Comparison of ENCODE assay signal across 18 cellular contexts in the genomic region with DNA sequence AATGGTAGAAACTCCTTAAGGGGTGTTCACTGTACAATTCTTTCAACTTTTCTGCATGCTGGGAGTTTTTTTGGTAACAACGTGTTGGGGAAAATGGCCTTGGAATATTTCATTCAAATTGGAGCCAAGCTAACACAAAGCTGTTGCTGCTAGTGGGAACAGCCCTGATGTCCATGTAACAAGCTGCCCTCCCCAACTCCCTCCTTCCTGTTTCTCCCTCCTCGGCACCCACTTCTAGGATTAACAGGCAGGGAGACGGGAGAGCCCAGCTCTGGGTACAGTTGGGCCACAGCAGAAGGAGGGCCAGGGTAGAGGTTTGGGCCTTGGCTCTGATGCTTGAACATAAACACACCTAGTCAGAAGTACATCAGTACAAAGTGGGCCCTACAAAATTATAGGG. TPM values are rescaled to one million over a fixed set of nuclear protein-coding genes. Genes with fewer than 3 reads are reported as not detected.
A peak's percentile ranks its signal among the peaks of the same experiment; 100 is the strongest.
DNase-seq lines count a peak whose midpoint lies in the region; ATAC-seq and TF ChIP-seq lines count a peak whose summit lies in the region.
"Had no signal": no experiment of that assay in that cellular context is flagged by ENCODE, and none has a peak within 500 bp of the region (broad histone marks: within the 10 kb centered on the region; RNA-seq: fewer than 3 reads in every experiment).

No MANE protein-coding gene starts in this region.

- H3K18ac ChIP-seq in IMR-90 (ENCODE audit: low read depth, low read length), result peak overlapping the region; percentile 52; the same call in 1 of the 2 replicates

- no peak overlapping the region for H3K14ac ChIP-seq in IMR-90 (replicated peaks; ENCODE audit: low read depth, low read length)

- no peak overlapping the region for H4K8ac ChIP-seq in IMR-90 (ENCODE audit: low read depth in 2 of 2, low read length in 2 of 2)

- DNase-seq in activated naive CD8-positive, alpha-beta T cell treated with anti-CD3 and anti-CD28 coated beads, Interleukin-2, amount 50 U/mL, for 24 hours, result no peak
- DNase-seq in IMR-90, result no peak
- no peak for DNase-seq in stimulated activated naive B cell treated with anti-CD40 and anti-IgM and Interleukin-4, amounts not matched to agents 10 μg/mL and 1 μg/mL and 100 μg/mL, for 72 hours
- DNase-seq in activated CD4-positive, alpha-beta memory T cell treated with anti-CD3 and anti-CD28 coated beads for 36 hours, result no peak
- no peak for DNase-seq in GM19238 (ENCODE audit: insufficient read length, low spot score)
- DNase-seq: 8988T, C1 segment of cervical spinal cord, EL, GF-D8, NCI-H1694 treated with DMSO at 0.1 percent for 48 hours, NCI-H2081 treated with DMSO at 0.1 percent for 48 hours, NCI-H2171 treated with DMSO at 0.1 percent for 48 hours, NCI-H526, OCI-M1 had no signal

- peak overlapping the region; percentile 61 for H4K5ac ChIP-seq in IMR-90 (ENCODE audit: low read depth, low read length)

- ATAC-seq in activated naive CD8-positive, alpha-beta T cell treated with anti-CD3 and anti-CD28 coated beads, Interleukin-2, amount 50 U/mL, for 24 hours, result no peak
- ATAC-seq in IMR-90 (ENCODE audit: low read depth), result no peak
- ATAC-seq in stimulated activated naive B cell treated with anti-CD40 and anti-IgM and Interleukin-4, amounts not matched to agents 10 μg/mL and 1 μg/mL and 100 μg/mL, for 72 hours (replicated peaks), result no peak
- ATAC-seq in HG03175 (IDR thresholded peaks at IDR 0.05; ENCODE audit: unreplicated experiment), result no peak

- peaks cover 7% of the 10 kb centered on the region for H3K4me1 Mint-ChIP-seq in activated naive CD8-positive, alpha-beta T cell (ENCODE audit: low read depth)
- H3K4me1 Mint-ChIP-seq in activated naive CD8-positive, alpha-beta T cell treated with anti-CD3 and anti-CD28 coated beads, Interleukin-2, amount 50 U/mL, for 24 hours, result peaks cover 7% of the 10 kb centered on the region
- peaks cover 52% of the 10 kb centered on the region for H3K4me1 Mint-ChIP-seq in dendritic cell treated with granulocyte-macrophage colony-stimulating factor and Interleukin-4, amounts not matched to agents 40 ng/mL and 50 ng/mL, for 4 days (ENCODE audit: low read depth)
- peaks cover 24 to 43% of the 10 kb centered on the region in 2 donors for H3K4me1 Mint-ChIP-seq in stimulated activated naive B cell treated with anti-CD40 and anti-IgM and Interleukin-4, amounts not matched to agents 10 μg/mL and 1 μg/mL and 100 μg/mL, for 72 hours
- no peaks in the 10 kb centered on the region for H3K4me1 Mint-ChIP-seq in activated CD4-positive, alpha-beta memory T cell treated with anti-CD3 and anti-CD28 coated beads for 36 hours (ENCODE audit: low read depth)

- H3K9ac ChIP-seq in IMR-90 (ENCODE audit: low read depth, low read length), result no peak overlapping the region

- no peak overlapping the region for H4K91ac ChIP-seq in IMR-90 (ENCODE audit: insufficient read depth, low read depth, low read length)

- no CpG with 5 or more reads among the region's 3 CpGs for WGBS in IMR-90 (ENCODE audit: extremely low coverage in 2 of 2, insufficient read length in 1 of 2), 2 experiments

- H3K4ac ChIP-seq in IMR-90 (ENCODE audit: low read depth, low read length), result no peak overlapping the region

- no peak for TF ChIP-seq RAD21 in IMR-90 (IDR thresholded peaks at IDR 0.05; ENCODE audit: low read length)

- BruUV-seq in IMR-90 (replicated peaks; lab: Mats Ljungman, UMichigan), result no TSS peak

- POLR2A ChIA-PET in IMR-90 (lab: Charles Lee; ENCODE audit: unreplicated experiment), result no interaction called here
- POLR2A ChIA-PET in activated CD4-positive, alpha-beta memory T cell treated with anti-CD3 and anti-CD28 coated beads for 36 hours (lab: Charles Lee), result no interaction called here

- H3K79me1 ChIP-seq in IMR-90 (ENCODE audit: low read depth in 1 of 2, low read length in 2 of 2), result peaks cover 0 to 5% of the 10 kb centered on the region in 2 experiments; a peak in 2 of 4 replicates

- no peak overlapping the region for H3K4me2 ChIP-seq in IMR-90 (ENCODE audit: low read depth, low read length)

- H3K36me3 ChIP-seq in IMR-90 (ENCODE audit: control insufficient read depth, insufficient read depth, low read length), result peaks cover 14% of the 10 kb centered on the region

- H4K20me1 ChIP-seq in IMR-90 (ENCODE audit: insufficient read depth, low read length), result peaks cover 4% of the 10 kb centered on the region; the same call in 1 of the 2 replicates

- H3K4me3 Mint-ChIP-seq in activated naive CD8-positive, alpha-beta T cell, result no peak overlapping the region
- no peak overlapping the region for H3K4me3 Mint-ChIP-seq in activated naive CD8-positive, alpha-beta T cell treated with anti-CD3 and anti-CD28 coated beads, Interleukin-2, amount 50 U/mL, for 24 hours
- no peak overlapping the region for H3K4me3 Mint-ChIP-seq in dendritic cell treated with granulocyte-macrophage colony-stimulating factor and Interleukin-4, amounts not matched to agents 40 ng/mL and 50 ng/mL, for 4 days
- no peak overlapping the region for H3K4me3 Mint-ChIP-seq in stimulated activated naive B cell treated with anti-CD40 and anti-IgM and Interleukin-4, amounts not matched to agents 10 μg/mL and 1 μg/mL and 100 μg/mL, for 72 hours
- no peak overlapping the region for H3K4me3 Mint-ChIP-seq in activated CD4-positive, alpha-beta memory T cell treated with anti-CD3 and anti-CD28 coated beads for 36 hours

- H2BK5ac ChIP-seq in IMR-90 (ENCODE audit: low read depth, low read length, poor library complexity, severe bottlenecking), result peak overlapping the region; percentile 12

- in situ Hi-C loops in IMR-90 (cut with MboI; ENCODE audit: low sequenced_read_pairs), result no loop called here

- no peak overlapping the region for H2AFZ ChIP-seq in IMR-90 (replicated peaks; ENCODE audit: low read length, poor library complexity)

- no peak overlapping the region for H2BK120ac ChIP-seq in IMR-90 (ENCODE audit: low read depth, low read length)

- no peaks in the 10 kb centered on the region for H3K9me3 Mint-ChIP-seq in activated naive CD8-positive, alpha-beta T cell (ENCODE audit: low read depth)
- no peaks in the 10 kb centered on the region for H3K9me3 Mint-ChIP-seq in activated naive CD8-positive, alpha-beta T cell treated with anti-CD3 and anti-CD28 coated beads, Interleukin-2, amount 50 U/mL, for 24 hours
- no peaks in the 10 kb centered on the region for H3K9me3 Mint-ChIP-seq in dendritic cell treated with granulocyte-macrophage colony-stimulating factor and Interleukin-4, amounts not matched to agents 40 ng/mL and 50 ng/mL, for 4 days
- no peaks in the 10 kb centered on the region for H3K9me3 Mint-ChIP-seq in stimulated activated naive B cell treated with anti-CD40 and anti-IgM and Interleukin-4, amounts not matched to agents 10 μg/mL and 1 μg/mL and 100 μg/mL, for 72 hours
- H3K9me3 Mint-ChIP-seq in activated CD4-positive, alpha-beta memory T cell treated with anti-CD3 and anti-CD28 coated beads for 36 hours, result no peaks in the 10 kb centered on the region

- no peak overlapping the region for H2BK20ac ChIP-seq in IMR-90 (ENCODE audit: low read depth, low read length)

- H3K27me3 Mint-ChIP-seq in activated naive CD8-positive, alpha-beta T cell, result no peaks in the 10 kb centered on the region
- H3K27me3 Mint-ChIP-seq in activated naive CD8-positive, alpha-beta T cell treated with anti-CD3 and anti-CD28 coated beads, Interleukin-2, amount 50 U/mL, for 24 hours, result no peaks in the 10 kb centered on the region
- no peaks in the 10 kb centered on the region for H3K27me3 Mint-ChIP-seq in dendritic cell treated with granulocyte-macrophage colony-stimulating factor and Interleukin-4, amounts not matched to agents 40 ng/mL and 50 ng/mL, for 4 days
- H3K27me3 Mint-ChIP-seq in stimulated activated naive B cell treated with anti-CD40 and anti-IgM and Interleukin-4, amounts not matched to agents 10 μg/mL and 1 μg/mL and 100 μg/mL, for 72 hours, result no peaks in the 10 kb centered on the region
- H3K27me3 Mint-ChIP-seq in activated CD4-positive, alpha-beta memory T cell treated with anti-CD3 and anti-CD28 coated beads for 36 hours, result no peaks in the 10 kb centered on the region

- CTCF ChIA-PET in IMR-90 (lab: Yijun Ruan, JAX), result no interaction called here
- CTCF ChIA-PET in activated CD4-positive, alpha-beta memory T cell treated with anti-CD3 and anti-CD28 coated beads for 36 hours (lab: Charles Lee), result no interaction called here

- TF ChIP-seq POLR2A in IMR-90 (IDR thresholded peaks at IDR 0.05; ENCODE audit: low read depth, low read length), result no peak

- no peak overlapping the region for H3K23ac ChIP-seq in IMR-90 (ENCODE audit: low read depth, low read length)

- no peak overlapping the region for H3K56ac ChIP-seq in IMR-90 (ENCODE audit: extremely low read depth, insufficient read depth, low read length)

- intact Hi-C loops in IMR-90 (cut with micrococcal nuclease), result no loop called here
- intact Hi-C loops in dendritic cell treated with granulocyte-macrophage colony-stimulating factor and Interleukin-4, amounts not matched to agents 40 ng/mL and 50 ng/mL, for 4 days (cut with micrococcal nuclease), result no loop called here
- intact Hi-C loops in activated CD4-positive, alpha-beta memory T cell treated with anti-CD3 and anti-CD28 coated beads for 36 hours (cut with micrococcal nuclease), result no loop called here

- peaks cover 7% of the 10 kb centered on the region for H3K36me3 Mint-ChIP-seq in activated naive CD8-positive, alpha-beta T cell
- H3K36me3 Mint-ChIP-seq in activated naive CD8-positive, alpha-beta T cell treated with anti-CD3 and anti-CD28 coated beads, Interleukin-2, amount 50 U/mL, for 24 hours (ENCODE audit: low read depth), result peaks cover 28% of the 10 kb centered on the region
- peaks cover 37% of the 10 kb centered on the region for H3K36me3 Mint-ChIP-seq in dendritic cell treated with granulocyte-macrophage colony-stimulating factor and Interleukin-4, amounts not matched to agents 40 ng/mL and 50 ng/mL, for 4 days (ENCODE audit: low read depth)
- H3K36me3 Mint-ChIP-seq in stimulated activated naive B cell treated with anti-CD40 and anti-IgM and Interleukin-4, amounts not matched to agents 10 μg/mL and 1 μg/mL and 100 μg/mL, for 72 hours, result peaks cover 21 to 31% of the 10 kb centered on the region in 2 donors
- peaks cover 26% of the 10 kb centered on the region for H3K36me3 Mint-ChIP-seq in activated CD4-positive, alpha-beta memory T cell treated with anti-CD3 and anti-CD28 coated beads for 36 hours

- H2AK9ac ChIP-seq in IMR-90 (replicated peaks; ENCODE audit: low read depth, low read length, poor library complexity), result no peak overlapping the region

- H2BK15ac ChIP-seq in IMR-90 (ENCODE audit: low read depth, low read length), result no peak overlapping the region

- no peak overlapping the region for H3K4me3 ChIP-seq in IMR-90 (ENCODE audit: insufficient read depth, low read depth, low read length)

- TF ChIP-seq CTCF in IMR-90 (conservative IDR thresholded peaks at IDR 0.05; ENCODE audit: low read depth, low read length), result no peak

- H3K27me3 ChIP-seq in IMR-90 (ENCODE audit: control insufficient read depth, insufficient read depth, low read length), result no peaks in the 10 kb centered on the region

- H3K9me1 ChIP-seq in IMR-90 (ENCODE audit: insufficient read depth, low read length), result peaks cover 15% of the 10 kb centered on the region

- dilution Hi-C loops in IMR-90 (cut with HindIII; ENCODE audit: low sequenced_read_pairs, unreplicated experiment), result no loop called here

- peaks cover 10% of the 10 kb centered on the region for H3K4me1 ChIP-seq in IMR-90 (ENCODE audit: control insufficient read depth, insufficient read depth, low read length)

- no peaks in the 10 kb centered on the region for H3K9me3 ChIP-seq in IMR-90 (ENCODE audit: control insufficient read depth, insufficient read depth, low read length)

- no peak overlapping the region for H2AK5ac ChIP-seq in IMR-90 (ENCODE audit: low read depth, low read length)

- H3K27ac Mint-ChIP-seq in activated naive CD8-positive, alpha-beta T cell, result peak overlapping the region; percentile 54
- H3K27ac Mint-ChIP-seq in activated naive CD8-positive, alpha-beta T cell treated with anti-CD3 and anti-CD28 coated beads, Interleukin-2, amount 50 U/mL, for 24 hours, result no peak overlapping the region
- H3K27ac Mint-ChIP-seq in dendritic cell treated with granulocyte-macrophage colony-stimulating factor and Interleukin-4, amounts not matched to agents 40 ng/mL and 50 ng/mL, for 4 days, result peak overlapping the region; percentile 83
- peak overlapping the region; percentile 85 for H3K27ac Mint-ChIP-seq in stimulated activated naive B cell treated with anti-CD40 and anti-IgM and Interleukin-4, amounts not matched to agents 10 μg/mL and 1 μg/mL and 100 μg/mL, for 72 hours
- H3K27ac Mint-ChIP-seq in activated CD4-positive, alpha-beta memory T cell treated with anti-CD3 and anti-CD28 coated beads for 36 hours, result no peak overlapping the region

- peak overlapping the region; percentile 45; the same call in 1 of the 2 replicates for H3K27ac ChIP-seq in IMR-90 (ENCODE audit: insufficient read depth, low read length)
- H3K27ac ChIP-seq: HL-60 had no signal

RNA-seq across cellular contexts. Expression of gene MOCOS, which starts 9.4 kb away (rescaled TPM):
- total RNA-seq in IMR-90 (2012; rRNA removed), result 1.9 and 2.2 TPM in 2 replicates
- polyA plus RNA-seq in IMR-90 (2012; rRNA removed), result 0.87 and 1.1 TPM in 2 replicates
- polyA plus RNA-seq in IMR-90 (2012; cell fraction: cytosol; rRNA removed), result 0.50 and 0.91 TPM in 2 replicates
- 1.0 and 2.0 TPM in 2 replicates for polyA plus RNA-seq in IMR-90 (2012; cell fraction: nucleus; rRNA removed; ENCODE audit: low replicate concordance)
- under 1 TPM; 0.17 to 0.36 TPM for total RNA-seq in activated CD4-positive, alpha-beta memory T cell treated with anti-CD3 and anti-CD28 coated beads for 36 hours

RNA-seq across cellular contexts. Expression of gene ELP2, which starts 48.2 kb away (rescaled TPM):
- 97.2 and 161 TPM in 2 replicates for total RNA-seq in IMR-90 (2012; rRNA removed)
- polyA plus RNA-seq in IMR-90 (2012; rRNA removed), result 48.1 and 48.8 TPM in 2 replicates
- 22.6 and 26.0 TPM in 2 replicates for polyA plus RNA-seq in IMR-90 (2012; cell fraction: cytosol; rRNA removed)
- polyA plus RNA-seq in IMR-90 (2012; cell fraction: nucleus; rRNA removed; ENCODE audit: low replicate concordance), result 43.0 and 129 TPM in 2 replicates
- 10 to 100 TPM; 83.7 to 84.4 TPM for total RNA-seq in activated CD4-positive, alpha-beta memory T cell treated with anti-CD3 and anti-CD28 coated beads for 36 hours

RNA-seq across cellular contexts. Expression of gene SLC39A6, which starts 48.8 kb away (rescaled TPM):
- total RNA-seq in IMR-90 (2012; rRNA removed), result 86.1 and 91.9 TPM in 2 replicates
- polyA plus RNA-seq in IMR-90 (2012; rRNA removed), result 39.5 and 48.7 TPM in 2 replicates
- polyA plus RNA-seq in IMR-90 (2012; cell fraction: cytosol; rRNA removed), result 14.5 and 32.5 TPM in 2 replicates
- polyA plus RNA-seq in IMR-90 (2012; cell fraction: nucleus; rRNA removed; ENCODE audit: low replicate concordance), result 13.7 and 38.2 TPM in 2 replicates
- total RNA-seq in activated CD4-positive, alpha-beta memory T cell treated with anti-CD3 and anti-CD28 coated beads for 36 hours, result 10 to 100 TPM; 23.7 to 24.3 TPM

Comparison
In these comparisons a context has a peak if more than half of its experiments do, and no peak if none do; other contexts are left out.
1. H3K27ac Mint-ChIP-seq: peak in activated naive CD8-positive, alpha-beta T cell (single experiment), dendritic cell treated with granulocyte-macrophage colony-stimulating factor and Interleukin-4, amounts not matched to agents 40 ng/mL and 50 ng/mL, for 4 days (single experiment) and stimulated activated naive B cell treated with anti-CD40 and anti-IgM and Interleukin-4, amounts not matched to agents 10 μg/mL and 1 μg/mL and 100 μg/mL, for 72 hours (single experiment); none in activated naive CD8-positive, alpha-beta T cell treated with anti-CD3 and anti-CD28 coated beads, Interleukin-2, amount 50 U/mL, for 24 hours (single experiment) and activated CD4-positive, alpha-beta memory T cell treated with anti-CD3 and anti-CD28 coated beads for 36 hours (single experiment).